10 cellular contexts compared by ENCODE assay signal in the genomic region with DNA sequence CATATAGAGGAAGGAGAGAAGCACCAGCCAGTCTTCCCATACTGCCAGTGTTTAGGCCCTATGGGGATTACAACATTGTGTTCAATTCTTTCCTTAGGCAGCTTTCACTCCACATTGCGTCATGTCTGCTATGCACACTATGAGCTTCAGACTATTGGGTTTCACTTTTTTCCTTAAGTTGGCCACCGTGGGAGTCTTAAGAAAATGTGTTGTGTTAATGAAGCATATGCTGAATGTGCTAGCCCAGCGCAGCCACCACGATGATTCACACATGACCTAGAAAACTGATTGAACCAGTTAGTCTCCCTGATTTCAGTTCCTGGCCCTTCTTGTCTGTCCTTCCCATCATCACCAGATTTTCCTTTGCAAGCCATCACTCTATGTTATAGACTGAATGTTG. TPM values are rescaled to one million over a fixed set of nuclear protein-coding genes. Genes with fewer than 3 reads are reported as not detected.
DNase-seq lines count a peak whose midpoint lies in the region; TF ChIP-seq lines count a peak whose summit lies in the region.
"Had no signal": no experiment of that assay in that cellular context is flagged by ENCODE, and none has a peak within 500 bp of the region (broad histone marks: within the 10 kb centered on the region; RNA-seq: fewer than 3 reads in every experiment).

No MANE protein-coding gene starts in this region.

- no peaks in the 10 kb centered on the region for H3K9me3 Mint-ChIP-seq in endothelial cell (ENCODE audit: unreplicated experiment)

- H3K27ac Mint-ChIP-seq in endothelial cell (ENCODE audit: unreplicated experiment), result no peak overlapping the region

- H3K36me3 Mint-ChIP-seq in endothelial cell (ENCODE audit: low read depth, unreplicated experiment), result no peaks in the 10 kb centered on the region

- peak; percentile 67 for DNase-seq in AG20443 (ENCODE audit: low spot score)
- peak; percentile 94 for DNase-seq in M059J (ENCODE audit: low read depth)
- DNase-seq in cardiac fibroblast (ENCODE audit: low read depth in 2 of 2), result peak; percentile 95
- DNase-seq in myocyte (ENCODE audit: low read depth), result peak; percentile 73
- no peak for DNase-seq in activated CD4-positive, alpha-beta T cell treated with anti-CD3 and anti-CD28 coated beads, Interleukin-2, amount 50 U/mL, for 1 hour
- no peak for DNase-seq in activated CD8-positive, alpha-beta memory T cell treated with anti-CD3 and anti-CD28 coated beads, Interleukin-2, amount 50 U/mL, for 4 hours
- DNase-seq in endothelial cell (ENCODE audit: low spot score), result no peak
- DNase-seq in activated CD8-positive, alpha-beta memory T cell treated with anti-CD3 and anti-CD28 coated beads for 24 hours, result no peak
- DNase-seq: caudate nucleus, NCI-H187 treated with DMSO at 0.1 percent for 48 hours had no signal

- H3K4me3 Mint-ChIP-seq in endothelial cell (ENCODE audit: unreplicated experiment), result no peak overlapping the region

- H3K4me1 Mint-ChIP-seq in endothelial cell (ENCODE audit: unreplicated experiment), result no peaks in the 10 kb centered on the region

- TF ChIP-seq CTCF in cardiac fibroblast (IDR thresholded peaks at IDR 0.05; ENCODE audit: low read depth, low read length) (no peak), endothelial cell (IDR thresholded peaks at IDR 0.05; ENCODE audit: unreplicated experiment) (no peak)

- H3K4me3 ChIP-seq in cardiac fibroblast (replicated peaks in 1 of 2; ENCODE audit: low read depth in 2 of 2, low read length in 2 of 2), result no peak overlapping the region

- peaks cover 6% of the 10 kb centered on the region for H3K27me3 Mint-ChIP-seq in endothelial cell (ENCODE audit: unreplicated experiment)

RNA-seq across cellular contexts. Expression of a gene that starts 21.5 kb away (rescaled TPM):
- total RNA-seq in M059J (2014; rRNA removed; shearing (Covaris generic)), result 60.1 and 127 TPM in 2 replicates
- total RNA-seq in myocyte (112 and 114 TPM in 2 replicates), endothelial cell (ENCODE audit: unreplicated experiment) (93.2 TPM)
- 71.2 TPM for polyA plus RNA-seq in myocyte (2012)

RNA-seq across cellular contexts. Expression of a gene that starts 48.6 kb away (rescaled TPM):
- total RNA-seq in M059J (2014; rRNA removed; shearing (Covaris generic)), result 278 and 327 TPM in 2 replicates
- total RNA-seq in myocyte (328 and 370 TPM in 2 replicates), endothelial cell (ENCODE audit: unreplicated experiment) (73.6 TPM)
- 322 TPM for polyA plus RNA-seq in myocyte (2012)

RNA-seq across cellular contexts. Expression of a gene that starts 52.8 kb away (rescaled TPM):
- total RNA-seq in M059J (2014; rRNA removed; shearing (Covaris generic)), result 29.9 and 35.1 TPM in 2 replicates
- 16.8 and 43.0 TPM in 2 replicates for total RNA-seq in myocyte
- polyA plus RNA-seq in myocyte (2012), result 29.4 TPM
- total RNA-seq in endothelial cell (ENCODE audit: unreplicated experiment), result 9.7 TPM

Comparison
In these comparisons a context has a peak if more than half of its experiments do, and no peak if none do; other contexts are left out.
1. DNase-seq: peak in AG20443 (single experiment), M059J (single experiment), cardiac fibroblast (2 of 2) and myocyte (single experiment); none in activated CD4-positive, alpha-beta T cell treated with anti-CD3 and anti-CD28 coated beads, Interleukin-2, amount 50 U/mL, for 1 hour (single experiment), activated CD8-positive, alpha-beta memory T cell treated with anti-CD3 and anti-CD28 coated beads, Interleukin-2, amount 50 U/mL, for 4 hours (single experiment), endothelial cell (single experiment) and activated CD8-positive, alpha-beta memory T cell treated with anti-CD3 and anti-CD28 coated beads for 24 hours (single experiment).